1 cellular context compared by ENCODE assay signal in the genomic region with DNA sequence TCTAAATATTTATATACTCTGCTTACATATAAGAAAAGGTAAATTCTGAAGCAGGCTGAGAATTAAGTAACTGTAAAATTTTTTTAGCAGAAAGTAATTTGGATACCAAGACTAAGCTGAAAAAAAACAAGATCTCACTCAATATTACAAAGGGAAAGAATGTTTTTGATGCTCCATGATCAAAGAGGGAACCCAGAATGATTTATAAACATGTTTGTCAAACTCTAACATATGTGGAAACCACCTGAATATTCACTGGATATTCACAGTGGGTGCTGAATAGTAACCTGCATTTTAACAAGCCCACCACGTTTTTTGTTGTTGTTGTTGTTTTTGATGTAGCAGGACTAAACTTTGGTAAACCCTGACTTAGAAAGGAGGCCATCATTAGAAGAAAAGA.
TF ChIP-seq lines count a peak whose summit lies in the region.

No MANE protein-coding gene starts in this region.

TF ChIP-seq in GM23338, 12 proteins besides CTCF, POLR2A, EP300 and RAD21:
- TF ChIP-seq REST (IDR thresholded peaks at IDR 0.05; ENCODE audit: unreplicated experiment) (no peak), ZNF114 (CRISPR knock-in tag; IDR thresholded peaks at IDR 0.05) (no peak), ZNF462 (CRISPR knock-in tag; IDR thresholded peaks at IDR 0.05) (no peak), POLR2AphosphoS5 (IDR thresholded peaks at IDR 0.05; ENCODE audit: low read depth) (no peak), NANOG (IDR thresholded peaks at IDR 0.05; ENCODE audit: borderline replicate concordance) (no peak), ZNF331 (CRISPR knock-in tag; IDR thresholded peaks at IDR 0.05; ENCODE audit: low read depth) (no peak), CREB1 (CRISPR knock-in tag; IDR thresholded peaks at IDR 0.05; ENCODE audit: low read depth) (no peak), EZH2phosphoT487 (IDR thresholded peaks at IDR 0.05; ENCODE audit: unreplicated experiment) (no peak), JUNB (IDR thresholded peaks at IDR 0.05; ENCODE audit: unreplicated experiment) (no peak), STAT1 (IDR thresholded peaks at IDR 0.05; ENCODE audit: unreplicated experiment) (no peak), EZH2 (IDR thresholded peaks at IDR 0.05; ENCODE audit: low read depth, unreplicated experiment) (no peak)
- TF ChIP-seq, protein P1, sequence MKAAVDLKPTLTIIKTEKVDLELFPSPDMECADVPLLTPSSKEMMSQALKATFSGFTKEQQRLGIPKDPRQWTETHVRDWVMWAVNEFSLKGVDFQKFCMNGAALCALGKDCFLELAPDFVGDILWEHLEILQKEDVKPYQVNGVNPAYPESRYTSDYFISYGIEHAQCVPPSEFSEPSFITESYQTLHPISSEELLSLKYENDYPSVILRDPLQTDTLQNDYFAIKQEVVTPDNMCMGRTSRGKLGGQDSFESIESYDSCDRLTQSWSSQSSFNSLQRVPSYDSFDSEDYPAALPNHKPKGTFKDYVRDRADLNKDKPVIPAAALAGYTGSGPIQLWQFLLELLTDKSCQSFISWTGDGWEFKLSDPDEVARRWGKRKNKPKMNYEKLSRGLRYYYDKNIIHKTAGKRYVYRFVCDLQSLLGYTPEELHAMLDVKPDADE (IDR thresholded peaks at IDR 0.05) = no peak
